ENCODE assay signal across 16 cellular contexts in genomic region chr2:10523406-10524189, GRCh38.
A peak's percentile ranks its signal among the peaks of the same experiment; 100 is the strongest.
DNase-seq lines count a peak whose midpoint lies in the region; ATAC-seq and TF ChIP-seq lines count a peak whose summit lies in the region.
"Had no signal": no experiment of that assay in that cellular context is flagged by ENCODE, and none has a peak within 500 bp of the region (broad histone marks: within the 10 kb centered on the region; RNA-seq: fewer than 3 reads in every experiment).

No MANE protein-coding gene starts in this region.

- H3K27me3 ChIP-seq in GM23338 (ENCODE audit: insufficient read depth) (no peaks in the 10 kb centered on the region), endodermal cell (ENCODE audit: control insufficient read depth, insufficient read depth, low read length, poor library complexity, severe bottlenecking) (no peaks in the 10 kb centered on the region), osteoblast (ENCODE audit: insufficient read depth, low read length) (no peaks in the 10 kb centered on the region)
- H3K27me3 ChIP-seq: BLaER1 had no signal

- H3K27ac ChIP-seq in GM23338 (ENCODE audit: low read depth), result no peak overlapping the region
- no peak overlapping the region for H3K27ac ChIP-seq in endodermal cell (ENCODE audit: low read depth, low read length)
- no peak overlapping the region for H3K27ac ChIP-seq in osteoblast (ENCODE audit: low read depth, low read length)
- H3K27ac ChIP-seq: BLaER1, GM23248 had no signal

- H3K4me3 ChIP-seq in GM23338 (no peak overlapping the region), endodermal cell (ENCODE audit: low read length) (no peak overlapping the region), osteoblast (ENCODE audit: insufficient read depth, low read length) (no peak overlapping the region)
- H3K4me3 ChIP-seq: BLaER1, GM23248 had no signal

- no peak overlapping the region for H2AFZ ChIP-seq in GM23338
- no peak overlapping the region for H2AFZ ChIP-seq in osteoblast (ENCODE audit: low read length)
- H2AFZ ChIP-seq: GM23248 had no signal

- H3K36me3 ChIP-seq in GM23338 (ENCODE audit: insufficient read depth) (no peaks in the 10 kb centered on the region), endodermal cell (ENCODE audit: control insufficient read depth, insufficient read depth, low read length) (no peaks in the 10 kb centered on the region), osteoblast (ENCODE audit: insufficient read depth, low read length) (no peaks in the 10 kb centered on the region)
- H3K36me3 ChIP-seq: BLaER1 had no signal

- H3K9ac ChIP-seq in endodermal cell (ENCODE audit: extremely low read depth, low read length, poor library complexity, severe bottlenecking), result no peak overlapping the region
- H3K9ac ChIP-seq: BLaER1, GM23248 had no signal

- H3K79me2 ChIP-seq in GM23338 (replicated peaks; ENCODE audit: insufficient read depth), result no peaks in the 10 kb centered on the region
- no peaks in the 10 kb centered on the region for H3K79me2 ChIP-seq in osteoblast (ENCODE audit: insufficient read depth, low read length)

- WGBS in endodermal cell (ENCODE audit: insufficient coverage in 1 of 2, insufficient read length in 1 of 2), 2 experiments, result 86 to 90% methylated on average over 4 to 20 of the region's 20 CpGs

- H3K27me3 Mint-ChIP-seq in activated T-cell treated with anti-CD3 and anti-CD28 coated beads, Interleukin-2, amount 50 U/mL, for 24 hours, result no peaks in the 10 kb centered on the region
- H3K27me3 Mint-ChIP-seq in GM23338 (ENCODE audit: insufficient read depth, low read depth, poor library complexity), result peaks cover 7% of the 10 kb centered on the region
- H3K27me3 Mint-ChIP-seq in endodermal cell (ENCODE audit: insufficient read depth), result peaks cover 4% of the 10 kb centered on the region

- no peaks in the 10 kb centered on the region for H3K9me3 Mint-ChIP-seq in activated T-cell treated with anti-CD3 and anti-CD28 coated beads, Interleukin-2, amount 50 U/mL, for 24 hours
- H3K9me3 Mint-ChIP-seq in GM23338, result no peaks in the 10 kb centered on the region
- H3K9me3 Mint-ChIP-seq in endodermal cell, result no peaks in the 10 kb centered on the region
- H3K9me3 Mint-ChIP-seq: CD8-positive, alpha-beta memory T cell had no signal

- H3K4me3 Mint-ChIP-seq in activated T-cell treated with anti-CD3 and anti-CD28 coated beads, Interleukin-2, amount 50 U/mL, for 24 hours, result no peak overlapping the region
- H3K4me3 Mint-ChIP-seq in GM23338 (no peak overlapping the region), endodermal cell (no peak overlapping the region)

- ATAC-seq in GM23338, result no peak
- ATAC-seq in HG03196 (IDR thresholded peaks at IDR 0.05; ENCODE audit: unreplicated experiment), result no peak

- peak; percentile 25 for DNase-seq in activated T-cell treated with anti-CD3 and anti-CD28 coated beads, Interleukin-2, amount 50 U/mL, for 24 hours
- no peak for DNase-seq in activated T-cell treated with anti-CD3 and anti-CD28 coated beads, Interleukin-2, amount 50 U/mL, for 48 hours
- no peak for DNase-seq in GM23338 (ENCODE audit: low spot score)
- peak; percentile 13 for DNase-seq in endodermal cell
- peak; percentile 79 for DNase-seq in osteoblast (ENCODE audit: insufficient read length, low spot score, missing footprints)
- no peak for DNase-seq in retina
- DNase-seq: DND-41, GM23248, NCI-H1048, NCI-H146, NCI-H2081, NCI-H748 treated with DMSO at 0.1 percent for 48 hours, OCI-M1 had no signal

- TF ChIP-seq CTCF in GM23338 (conservative IDR thresholded peaks at IDR 0.05; ENCODE audit: low read depth in 2 of 2), result no peak
- TF ChIP-seq CTCF in endodermal cell (conservative IDR thresholded peaks at IDR 0.05), result no peak
- no peak for TF ChIP-seq CTCF in osteoblast (IDR thresholded peaks at IDR 0.05; ENCODE audit: extremely low read depth, low read depth, low read length)

- H3K4me2 ChIP-seq in GM23338, result no peak overlapping the region
- H3K4me2 ChIP-seq in osteoblast (ENCODE audit: insufficient read depth, low read length), result no peak overlapping the region
- H3K4me2 ChIP-seq: BLaER1 had no signal

- H3K9me3 ChIP-seq in endodermal cell (ENCODE audit: control insufficient read depth, low read length), result no peaks in the 10 kb centered on the region
- H3K9me3 ChIP-seq in osteoblast (ENCODE audit: low read depth, low read length), result no peaks in the 10 kb centered on the region
- H3K9me3 ChIP-seq: BLaER1 had no signal

- H3K27ac Mint-ChIP-seq in activated T-cell treated with anti-CD3 and anti-CD28 coated beads, Interleukin-2, amount 50 U/mL, for 24 hours, result no peak overlapping the region
- H3K27ac Mint-ChIP-seq in GM23338, result peak overlapping the region; percentile 74
- no peak overlapping the region for H3K27ac Mint-ChIP-seq in endodermal cell

- no peaks in the 10 kb centered on the region for H3K9me2 ChIP-seq in GM23338 (ENCODE audit: insufficient read depth)

- H3K36me3 Mint-ChIP-seq in activated T-cell treated with anti-CD3 and anti-CD28 coated beads, Interleukin-2, amount 50 U/mL, for 24 hours (ENCODE audit: low read depth), result no peaks in the 10 kb centered on the region
- H3K36me3 Mint-ChIP-seq in GM23338 (ENCODE audit: low read depth), result no peaks in the 10 kb centered on the region
- H3K36me3 Mint-ChIP-seq in endodermal cell (ENCODE audit: low read depth), result no peaks in the 10 kb centered on the region
- H3K36me3 Mint-ChIP-seq: CD8-positive, alpha-beta memory T cell had no signal

- H3F3A ChIP-seq in GM23338 (replicated peaks; ENCODE audit: low read depth), result no peaks in the 10 kb centered on the region

- peaks cover 4% of the 10 kb centered on the region; the same call in 1 of the 2 replicates for H3K4me1 ChIP-seq in GM23338 (ENCODE audit: insufficient read depth)
- H3K4me1 ChIP-seq in endodermal cell (ENCODE audit: control insufficient read depth, insufficient read depth, low read length), result no peaks in the 10 kb centered on the region
- no peaks in the 10 kb centered on the region for H3K4me1 ChIP-seq in osteoblast (ENCODE audit: insufficient read depth, low read length)
- H3K4me1 ChIP-seq: BLaER1 had no signal

- no peaks in the 10 kb centered on the region for H3K4me1 Mint-ChIP-seq in activated T-cell treated with anti-CD3 and anti-CD28 coated beads, Interleukin-2, amount 50 U/mL, for 24 hours (ENCODE audit: low read depth)
- H3K4me1 Mint-ChIP-seq in GM23338 (peaks cover 14% of the 10 kb centered on the region), endodermal cell (peaks cover 1% of the 10 kb centered on the region)
- H3K4me1 Mint-ChIP-seq: CD8-positive, alpha-beta memory T cell had no signal

- no peaks in the 10 kb centered on the region for H4K20me1 ChIP-seq in GM23338 (replicated peaks; ENCODE audit: insufficient read depth)
- no peaks in the 10 kb centered on the region for H4K20me1 ChIP-seq in osteoblast (ENCODE audit: insufficient read depth, low read length)
- H4K20me1 ChIP-seq: BLaER1 had no signal

Comparison
In these comparisons a context has a peak if more than half of its experiments do, and no peak if none do; other contexts are left out.
1. DNase-seq: peak in activated T-cell treated with anti-CD3 and anti-CD28 coated beads, Interleukin-2, amount 50 U/mL, for 24 hours (single experiment), endodermal cell (single experiment) and osteoblast (single experiment); none in activated T-cell treated with anti-CD3 and anti-CD28 coated beads, Interleukin-2, amount 50 U/mL, for 48 hours (0 of 2), GM23338 (single experiment) and retina (single experiment).